In the genomic region with DNA sequence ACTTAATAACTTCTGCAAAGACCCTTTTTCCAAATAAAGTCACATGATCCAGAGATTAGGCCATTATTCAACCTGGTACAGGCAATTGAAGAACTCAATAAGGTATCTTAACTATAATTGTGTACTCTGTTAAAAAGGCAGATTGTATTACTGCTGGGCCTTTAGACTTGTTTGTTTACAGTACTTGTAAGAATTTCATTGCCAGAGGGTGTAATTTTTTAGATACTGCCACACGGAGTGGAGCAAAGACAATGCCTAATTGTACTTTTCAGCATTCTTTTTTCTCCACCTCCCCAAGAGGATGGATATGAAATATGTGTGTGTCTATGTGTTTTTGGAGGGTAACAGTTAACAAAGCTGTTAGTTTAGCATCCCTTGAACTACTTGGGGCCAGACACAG, we compare ENCODE assay signal across 22 cellular contexts.
"Had no signal": no experiment of that assay in that cellular context is flagged by ENCODE, and none has a peak within 500 bp of the region (broad histone marks: within the 10 kb centered on the region; RNA-seq: fewer than 3 reads in every experiment).

No MANE protein-coding gene starts in this region.

- H3K9ac ChIP-seq: parathyroid adenoma had no signal

- H3K4me1 Mint-ChIP-seq: memory B cell; stimulated activated effector memory CD8-positive, alpha-beta T cell treated with anti-CD3 and anti-CD28 coated beads, Interleukin-12 subunit alpha, Interleukin-12 subunit beta, amount 100 ng/mL, for 72 hours had no signal

- H3K9me3 Mint-ChIP-seq: natural killer cell; stimulated activated effector memory CD8-positive, alpha-beta T cell treated with anti-CD3 and anti-CD28 coated beads, Interleukin-12 subunit alpha, Interleukin-12 subunit beta, amount 100 ng/mL, for 72 hours had no signal

- H3K36me3 Mint-ChIP-seq: memory B cell; natural killer cell; stimulated activated effector memory CD8-positive, alpha-beta T cell treated with anti-CD3 and anti-CD28 coated beads, Interleukin-12 subunit alpha, Interleukin-12 subunit beta, amount 100 ng/mL, for 72 hours had no signal

- H3K27me3 Mint-ChIP-seq: progenitor cell of endocrine pancreas had no signal

- H3K36me3 ChIP-seq: gastrocnemius medialis, stomach, thyroid gland, vagina had no signal

- DNase-seq: cortex of kidney; effector memory CD8-positive, alpha-beta T cell; erythroblast; gastrocnemius medialis; kidney; natural killer cell; stimulated activated CD4-positive, alpha-beta T cell treated with anti-CD3 and anti-CD28 coated beads, Interleukin-12 subunit alpha, Interleukin-12 subunit beta, amount 100 ng/mL, for 4 hours; stimulated activated CD4-positive, alpha-beta T cell treated with anti-CD3 and anti-CD28 coated beads, Interleukin-2, amount 100 ng/mL, for 24 hours; stimulated activated CD4-positive, alpha-beta T cell treated with anti-CD3 and anti-CD28 coated beads, Interleukin-4, amount 100 ng/mL, for 24 hours; stimulated activated naive CD4-positive, alpha-beta T cell treated with Interleukin-2 at 50 U/mL for 16 hours; stomach; thyroid gland had no signal

- H3K27ac Mint-ChIP-seq: effector memory CD8-positive, alpha-beta T cell; memory B cell; natural killer cell; progenitor cell of endocrine pancreas; stimulated activated effector memory CD8-positive, alpha-beta T cell treated with anti-CD3 and anti-CD28 coated beads, Interleukin-12 subunit alpha, Interleukin-12 subunit beta, amount 100 ng/mL, for 72 hours had no signal

- H3K4me3 Mint-ChIP-seq: effector memory CD8-positive, alpha-beta T cell; memory B cell; natural killer cell; neural crest cell; stimulated activated effector memory CD8-positive, alpha-beta T cell treated with anti-CD3 and anti-CD28 coated beads, Interleukin-12 subunit alpha, Interleukin-12 subunit beta, amount 100 ng/mL, for 72 hours had no signal

- H3K4me3 ChIP-seq: gastrocnemius medialis, lung, smooth muscle cell, stomach, thyroid gland, vagina had no signal

- H3K9me3 ChIP-seq: gastrocnemius medialis, thyroid gland, vagina had no signal

- H3K4me1 ChIP-seq: gastrocnemius medialis, parathyroid adenoma, stomach, thyroid gland, vagina had no signal

- ATAC-seq: effector memory CD8-positive, alpha-beta T cell; gastrocnemius medialis; left lobe of liver; natural killer cell; sciatic nerve; stimulated activated effector memory CD8-positive, alpha-beta T cell treated with anti-CD3 and anti-CD28 coated beads, Interleukin-12 subunit alpha, Interleukin-12 subunit beta, amount 100 ng/mL, for 72 hours had no signal

- H3K27me3 ChIP-seq: gastrocnemius medialis, stomach, thyroid gland, vagina had no signal
